Comparison of ENCODE assay signal across 13 cellular contexts in the genomic region with DNA sequence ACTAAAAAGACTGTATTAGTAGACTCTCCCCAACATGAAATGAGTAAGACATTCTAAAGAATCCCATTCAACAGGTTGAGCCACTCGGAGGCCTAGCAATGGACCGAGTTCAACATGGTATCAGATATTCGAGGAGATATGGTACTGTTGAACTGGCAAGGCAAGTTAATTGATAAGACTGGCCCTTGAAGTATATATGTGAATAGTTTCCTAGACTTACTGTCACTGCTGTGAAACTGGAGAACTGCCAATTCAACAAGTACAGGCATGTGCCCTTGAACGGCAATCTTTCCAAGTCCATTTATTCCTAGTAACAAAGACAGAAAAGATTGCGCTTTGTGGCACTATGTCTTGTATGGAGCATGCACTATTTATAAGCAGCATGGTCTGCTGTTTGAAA. TPM values are rescaled to one million over a fixed set of nuclear protein-coding genes. Genes with fewer than 3 reads are reported as not detected.
DNase-seq lines count a peak whose midpoint lies in the region; ATAC-seq, FAIRE-seq and TF ChIP-seq lines count a peak whose summit lies in the region.
"Had no signal": no experiment of that assay in that cellular context is flagged by ENCODE, and none has a peak within 500 bp of the region (broad histone marks: within the 10 kb centered on the region; RNA-seq: fewer than 3 reads in every experiment).

No MANE protein-coding gene starts in this region.

- H3K9ac ChIP-seq in IMR-90 (ENCODE audit: low read depth, low read length) (no peak overlapping the region), smooth muscle cell (ENCODE audit: low read depth) (no peak overlapping the region)
- H3K9ac ChIP-seq: SK-N-SH had no signal

- ATAC-seq in IMR-90 (ENCODE audit: low read depth) (no peak), GM21526 (IDR thresholded peaks at IDR 0.05; ENCODE audit: low FRiP score, unreplicated experiment) (no peak)
- ATAC-seq: WTC11 had no signal

- POLR2A ChIA-PET in IMR-90 (lab: Charles Lee; ENCODE audit: unreplicated experiment): no interaction called here

- H4K91ac ChIP-seq in IMR-90 (ENCODE audit: insufficient read depth, low read depth, low read length): no peak overlapping the region

- TF ChIP-seq RAD21 in IMR-90 (IDR thresholded peaks at IDR 0.05; ENCODE audit: low read length): no peak

- no peak overlapping the region for H3K4ac ChIP-seq in IMR-90 (ENCODE audit: low read depth, low read length)

- intact Hi-C loops in IMR-90 (cut with micrococcal nuclease): no loop called here
- intact Hi-C loops in ascending aorta (cut with DNase I): no loop called here

- peaks cover 11% of the 10 kb centered on the region for H3F3A ChIP-seq in smooth muscle cell (ENCODE audit: low read depth)

- no peak overlapping the region for H2AK5ac ChIP-seq in IMR-90 (ENCODE audit: low read depth, low read length)

- peak overlapping the region; percentile 16 for H2BK5ac ChIP-seq in IMR-90 (ENCODE audit: low read depth, low read length, poor library complexity, severe bottlenecking)

- H3K9me3 ChIP-seq in IMR-90 (ENCODE audit: control insufficient read depth, insufficient read depth, low read length) (no peaks in the 10 kb centered on the region), ascending aorta (no peaks in the 10 kb centered on the region), right atrium auricular region (no peaks in the 10 kb centered on the region), smooth muscle cell (replicated peaks; ENCODE audit: low read depth) (no peaks in the 10 kb centered on the region)
- H3K9me3 ChIP-seq: SK-N-SH had no signal

- no peak overlapping the region for H3K56ac ChIP-seq in IMR-90 (ENCODE audit: extremely low read depth, insufficient read depth, low read length)

- no peak overlapping the region for H3K4me2 ChIP-seq in IMR-90 (ENCODE audit: low read depth, low read length)
- H3K4me2 ChIP-seq in smooth muscle cell: peak overlapping the region; percentile 43
- H3K4me2 ChIP-seq: SK-N-SH had no signal

- TF ChIP-seq CTCF in IMR-90 (conservative IDR thresholded peaks at IDR 0.05; ENCODE audit: low read depth, low read length) (no peak), ascending aorta (IDR thresholded peaks at IDR 0.05) (no peak), right atrium auricular region (IDR thresholded peaks at IDR 0.05) (no peak), smooth muscle cell (IDR thresholded peaks at IDR 0.05; ENCODE audit: borderline replicate concordance, insufficient read depth, poor library complexity, severe bottlenecking) (no peak)

- H3K36me3 ChIP-seq in IMR-90 (ENCODE audit: control insufficient read depth, insufficient read depth, low read length): peaks cover 46% of the 10 kb centered on the region
- H3K36me3 ChIP-seq in ascending aorta: no peaks in the 10 kb centered on the region
- no peaks in the 10 kb centered on the region for H3K36me3 ChIP-seq in right atrium auricular region
- H3K36me3 ChIP-seq in smooth muscle cell (ENCODE audit: low read depth): peaks cover 6% of the 10 kb centered on the region

- no TSS peak for BruUV-seq in IMR-90 (replicated peaks; lab: Mats Ljungman, UMichigan)

- H3K79me1 ChIP-seq in IMR-90 (ENCODE audit: low read depth in 1 of 2, low read length in 2 of 2): peaks cover 4 to 63% of the 10 kb centered on the region in 2 experiments; a peak in 2 of 4 replicates

- H3K27me3 ChIP-seq in IMR-90 (ENCODE audit: control insufficient read depth, insufficient read depth, low read length): no peaks in the 10 kb centered on the region
- no peaks in the 10 kb centered on the region for H3K27me3 ChIP-seq in ascending aorta
- H3K27me3 ChIP-seq in right atrium auricular region: no peaks in the 10 kb centered on the region
- no peaks in the 10 kb centered on the region for H3K27me3 ChIP-seq in smooth muscle cell (ENCODE audit: low read depth)

- H2BK120ac ChIP-seq in IMR-90 (ENCODE audit: low read depth, low read length): no peak overlapping the region

- no peak overlapping the region for H4K5ac ChIP-seq in IMR-90 (ENCODE audit: low read depth, low read length)

- dilution Hi-C loops in IMR-90 (cut with HindIII; ENCODE audit: low sequenced_read_pairs, unreplicated experiment): no loop called here

- no peak overlapping the region for H2BK15ac ChIP-seq in IMR-90 (ENCODE audit: low read depth, low read length)

- peaks cover 97% of the 10 kb centered on the region for H4K20me1 ChIP-seq in IMR-90 (ENCODE audit: insufficient read depth, low read length)
- peaks cover 98% of the 10 kb centered on the region for H4K20me1 ChIP-seq in smooth muscle cell (ENCODE audit: low read depth)

- peaks cover 97% of the 10 kb centered on the region for H3K79me2 ChIP-seq in smooth muscle cell (ENCODE audit: low read depth)

- no peak overlapping the region for H3K4me3 ChIP-seq in IMR-90 (ENCODE audit: insufficient read depth, low read depth, low read length)
- H3K4me3 ChIP-seq in ascending aorta: no peak overlapping the region
- H3K4me3 ChIP-seq in right atrium auricular region: no peak overlapping the region
- H3K4me3 ChIP-seq in smooth muscle cell: no peak overlapping the region

- DNase-seq in IMR-90 (peak; percentile 22), ascending aorta (ENCODE audit: low spot score in 2 of 2) (no peak), right atrium auricular region (ENCODE audit: low spot score) (no peak), smooth muscle cell (lab: John Stamatoyannopoulos, UW; ENCODE audit: unreplicated experiment) (no peak), NCI-H1694 treated with DMSO at 0.1 percent for 48 hours (lab: John Stamatoyannopoulos, UW) (no peak), urothelium cell line (ENCODE audit: low spot score) (no peak), NCI-H1694 (lab: John Stamatoyannopoulos, UW) (no peak)
- DNase-seq: left cardiac atrium, NCI-H1436 treated with DMSO at 0.1 percent for 48 hours, SK-N-SH had no signal

- no peak for FAIRE-seq in urothelium cell line (lab: Jason Lieb, UNC)
- FAIRE-seq: G401.6 had no signal

- H3K18ac ChIP-seq in IMR-90 (ENCODE audit: low read depth, low read length): no peak overlapping the region

- in situ Hi-C loops in IMR-90 (cut with MboI; ENCODE audit: low sequenced_read_pairs): no loop called here

- H3K9me1 ChIP-seq in IMR-90 (ENCODE audit: insufficient read depth, low read length): peaks cover 30% of the 10 kb centered on the region

- no peak overlapping the region for H3K23ac ChIP-seq in IMR-90 (ENCODE audit: low read depth, low read length)

- TF ChIP-seq POLR2A in IMR-90 (IDR thresholded peaks at IDR 0.05; ENCODE audit: low read depth, low read length): no peak

- CTCF ChIA-PET in IMR-90 (lab: Yijun Ruan, JAX): no interaction called here

- no peak overlapping the region for H3K27ac ChIP-seq in IMR-90 (ENCODE audit: insufficient read depth, low read length)
- H3K27ac ChIP-seq in ascending aorta: peak overlapping the region; percentile 63 to 79
- H3K27ac ChIP-seq in right atrium auricular region: peak overlapping the region; percentile 91 to 92
- peak overlapping the region; percentile 63 for H3K27ac ChIP-seq in smooth muscle cell (ENCODE audit: low read depth)

- no peak overlapping the region for H3K14ac ChIP-seq in IMR-90 (replicated peaks; ENCODE audit: low read depth, low read length)

- no peak overlapping the region for H2AK9ac ChIP-seq in IMR-90 (replicated peaks; ENCODE audit: low read depth, low read length, poor library complexity)

- H2AFZ ChIP-seq in IMR-90 (replicated peaks; ENCODE audit: low read length, poor library complexity) (no peak overlapping the region), smooth muscle cell (ENCODE audit: low read depth) (no peak overlapping the region)

- no peak overlapping the region for H4K8ac ChIP-seq in IMR-90 (ENCODE audit: low read depth in 2 of 2, low read length in 2 of 2)

- WGBS in IMR-90 (ENCODE audit: extremely low coverage in 2 of 2, insufficient read length in 1 of 2), 2 experiments: no CpG with 5 or more reads among the region's 5 CpGs
- WGBS in smooth muscle cell (ENCODE audit: low lambda C conversion rate): 58% methylated on average over 5 of the region's 5 CpGs

- no peak overlapping the region for H2BK20ac ChIP-seq in IMR-90 (ENCODE audit: low read depth, low read length)

- H3K4me1 ChIP-seq in IMR-90 (ENCODE audit: control insufficient read depth, insufficient read depth, low read length) (peaks cover 20% of the 10 kb centered on the region), ascending aorta (peaks cover 23 to 52% of the 10 kb centered on the region in 2 donors), right atrium auricular region (peaks cover 0 to 65% of the 10 kb centered on the region in 2 donors), smooth muscle cell (ENCODE audit: low read depth) (peaks cover 45% of the 10 kb centered on the region)

TF ChIP-seq in IMR-90, 13 proteins besides CTCF, POLR2A, EP300 and RAD21 (continues in another document):
- no peak for TF ChIP-seq MAFK (IDR thresholded peaks at IDR 0.05; ENCODE audit: low read depth, low read length)
- TF ChIP-seq NFE2L2 (IDR thresholded peaks at IDR 0.05; ENCODE audit: low read depth, low read length): no peak
- TF ChIP-seq RCOR1 (IDR thresholded peaks at IDR 0.05; ENCODE audit: insufficient replicate concordance, low read length): no peak
- TF ChIP-seq BHLHE40 (IDR thresholded peaks at IDR 0.05; ENCODE audit: low read depth, low read length): no peak
- no peak for TF ChIP-seq MAZ (IDR thresholded peaks at IDR 0.05; ENCODE audit: borderline replicate concordance, low read depth, low read length)
- no peak for TF ChIP-seq RFX5 (IDR thresholded peaks at IDR 0.05; ENCODE audit: low read depth, low read length)
- TF ChIP-seq FOS (IDR thresholded peaks at IDR 0.05; ENCODE audit: low read depth, low read length): no peak
- no peak for TF ChIP-seq SMC3 (IDR thresholded peaks at IDR 0.05; ENCODE audit: low read depth, low read length)
- TF ChIP-seq CEBPB (IDR thresholded peaks at IDR 0.05; ENCODE audit: low read depth, low read length): no peak
- TF ChIP-seq, protein P1, sequence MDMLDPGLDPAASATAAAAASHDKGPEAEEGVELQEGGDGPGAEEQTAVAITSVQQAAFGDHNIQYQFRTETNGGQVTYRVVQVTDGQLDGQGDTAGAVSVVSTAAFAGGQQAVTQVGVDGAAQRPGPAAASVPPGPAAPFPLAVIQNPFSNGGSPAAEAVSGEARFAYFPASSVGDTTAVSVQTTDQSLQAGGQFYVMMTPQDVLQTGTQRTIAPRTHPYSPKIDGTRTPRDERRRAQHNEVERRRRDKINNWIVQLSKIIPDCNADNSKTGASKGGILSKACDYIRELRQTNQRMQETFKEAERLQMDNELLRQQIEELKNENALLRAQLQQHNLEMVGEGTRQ (IDR thresholded peaks at IDR 0.05; ENCODE audit: low read depth, low read length): no peak

RNA-seq across cellular contexts. Expression of a gene that starts 24.4 kb away (rescaled TPM):
- total RNA-seq in IMR-90 (2012; rRNA removed) (464 and 519 TPM in 2 replicates), ascending aorta (52.9 TPM), right atrium auricular region (10 to 100 TPM; 70.3 to 89.5 TPM), smooth muscle cell (359 and 395 TPM in 2 replicates)
- polyA plus RNA-seq in IMR-90 (2012; rRNA removed) (156 and 171 TPM in 2 replicates), smooth muscle cell (42.4 and 65.1 TPM in 2 replicates)
- polyA plus RNA-seq in IMR-90 (2012; cell fraction: cytosol; rRNA removed): 126 and 202 TPM in 2 replicates
- 206 and 325 TPM in 2 replicates for polyA plus RNA-seq in IMR-90 (2012; cell fraction: nucleus; rRNA removed; ENCODE audit: low replicate concordance)
